16 cellular contexts compared by ENCODE assay signal in genomic region chr1:229003233-229004031, GRCh38.
DNase-seq lines count a peak whose midpoint lies in the region; ATAC-seq and TF ChIP-seq lines count a peak whose summit lies in the region.
"Had no signal": no experiment of that assay in that cellular context is flagged by ENCODE, and none has a peak within 500 bp of the region (broad histone marks: within the 10 kb centered on the region; RNA-seq: fewer than 3 reads in every experiment).

No MANE protein-coding gene starts in this region.

- WGBS in esophagus muscularis mucosa: 68% methylated on average over 14 of the region's 17 CpGs
- 78 to 81% methylated on average over 10 to 14 of the region's 17 CpGs for WGBS in body of pancreas, 2 donors

- TF ChIP-seq EP300 in esophagus muscularis mucosa (IDR thresholded peaks at IDR 0.05): no peak

- CTCF ChIA-PET in activated CD4-positive, alpha-beta memory T cell treated with anti-CD3 and anti-CD28 coated beads for 36 hours (lab: Charles Lee): no interaction called here

- H3K4me1 ChIP-seq in esophagus muscularis mucosa (peaks cover 0 to 15% (median 13%) of the 10 kb centered on the region in 4 donors), body of pancreas (no peaks in the 10 kb centered on the region)

- H3K4me3 ChIP-seq in esophagus muscularis mucosa: no peak overlapping the region
- no peak overlapping the region for H3K4me3 ChIP-seq in body of pancreas
- H3K4me3 ChIP-seq: GM23248 had no signal

- H3K4me3 Mint-ChIP-seq in activated CD4-positive, alpha-beta memory T cell treated with anti-CD3 and anti-CD28 coated beads for 36 hours: no peak overlapping the region

- H3K36me3 ChIP-seq in esophagus muscularis mucosa: no peaks in the 10 kb centered on the region
- no peaks in the 10 kb centered on the region for H3K36me3 ChIP-seq in body of pancreas (replicated peaks in 1 of 2; ENCODE audit: insufficient read depth in 1 of 2, low read depth in 2 of 2)

- no peaks in the 10 kb centered on the region for H3K27me3 Mint-ChIP-seq in activated CD4-positive, alpha-beta memory T cell treated with anti-CD3 and anti-CD28 coated beads for 36 hours

- TF ChIP-seq CTCF in esophagus muscularis mucosa (IDR thresholded peaks at IDR 0.05): no peak
- TF ChIP-seq CTCF in body of pancreas (IDR thresholded peaks at IDR 0.05): no peak

- peak overlapping the region; percentile 46 to 54 (median 51) for H3K27ac ChIP-seq in esophagus muscularis mucosa (replicated peaks in 1 of 4)
- H3K27ac ChIP-seq in body of pancreas: no peak overlapping the region
- H3K27ac ChIP-seq: GM23248 had no signal

- ATAC-seq in HG02852 (IDR thresholded peaks at IDR 0.05; ENCODE audit: unreplicated experiment) (no peak), body of pancreas (no peak)
- ATAC-seq: left lobe of liver, Right ventricle myocardium inferior had no signal

- H3K36me3 Mint-ChIP-seq in activated CD4-positive, alpha-beta memory T cell treated with anti-CD3 and anti-CD28 coated beads for 36 hours: no peaks in the 10 kb centered on the region

- TF ChIP-seq POLR2A in esophagus muscularis mucosa (IDR thresholded peaks at IDR 0.05; ENCODE audit: low read depth) (no peak), body of pancreas (IDR thresholded peaks at IDR 0.05) (no peak)

- no peaks in the 10 kb centered on the region for H3K9me3 Mint-ChIP-seq in activated CD4-positive, alpha-beta memory T cell treated with anti-CD3 and anti-CD28 coated beads for 36 hours

- H3K4me1 Mint-ChIP-seq in activated CD4-positive, alpha-beta memory T cell treated with anti-CD3 and anti-CD28 coated beads for 36 hours (ENCODE audit: low read depth): peaks cover 7% of the 10 kb centered on the region

- no peak overlapping the region for H3K27ac Mint-ChIP-seq in activated CD4-positive, alpha-beta memory T cell treated with anti-CD3 and anti-CD28 coated beads for 36 hours

- H3K27me3 ChIP-seq in esophagus muscularis mucosa (no peaks in the 10 kb centered on the region), body of pancreas (no peaks in the 10 kb centered on the region)

- intact Hi-C loops in esophagus muscularis mucosa (cut with DNase I): no loop called here
- intact Hi-C loops in body of pancreas (cut with DNase I): no loop called here
- intact Hi-C loops in activated CD4-positive, alpha-beta memory T cell treated with anti-CD3 and anti-CD28 coated beads for 36 hours (cut with micrococcal nuclease): no loop called here

- DNase-seq in DMS 273 treated with DMSO at 0.1 percent for 48 hours (lab: John Stamatoyannopoulos, UW) (peak; percentile 83), NCI-H446 (lab: John Stamatoyannopoulos, UW) (peak; percentile 93 to 99), esophagus muscularis mucosa (ENCODE audit: extremely low spot score) (no peak), occipital lobe (lab: John Stamatoyannopoulos, UW) (peak; percentile 88), HCEC 1CT (no peak), body of pancreas (no peak)
- no peak for DNase-seq in activated CD4-positive, alpha-beta memory T cell treated with anti-CD3 and anti-CD28 coated beads for 36 hours
- DNase-seq: activated CD8-positive, alpha-beta memory T cell treated with anti-CD3 and anti-CD28 coated beads, Interleukin-2, amount 50 U/mL, for 48 hours; DND-41; effector memory CD4-positive, alpha-beta T cell; GM23248; MM.1S; NCI-H345 had no signal

- no peaks in the 10 kb centered on the region for H3K9me3 ChIP-seq in esophagus muscularis mucosa
- H3K9me3 ChIP-seq in body of pancreas: no peaks in the 10 kb centered on the region

- POLR2A ChIA-PET in activated CD4-positive, alpha-beta memory T cell treated with anti-CD3 and anti-CD28 coated beads for 36 hours (lab: Charles Lee): no interaction called here

Comparison
In these comparisons a context has a peak if more than half of its experiments do, and no peak if none do; other contexts are left out.
1. DNase-seq: peak in DMS 273 treated with DMSO at 0.1 percent for 48 hours (single experiment), NCI-H446 (2 of 2) and occipital lobe (single experiment); none in esophagus muscularis mucosa (single experiment), HCEC 1CT (single experiment), body of pancreas (0 of 4) and activated CD4-positive, alpha-beta memory T cell treated with anti-CD3 and anti-CD28 coated beads for 36 hours (single experiment).
2. H3K27ac ChIP-seq: peak in esophagus muscularis mucosa (4 of 4); none in body of pancreas (0 of 4).